8 cellular contexts compared by ENCODE assay signal in genomic region chr14:61561657-61562276, GRCh38.
A peak's percentile ranks its signal among the peaks of the same experiment; 100 is the strongest.
DNase-seq lines count a peak whose midpoint lies in the region; ATAC-seq and TF ChIP-seq lines count a peak whose summit lies in the region.

No MANE protein-coding gene starts in this region.

- H3K27ac ChIP-seq in psoas muscle: peak overlapping the region; percentile 83

- peaks cover 28% of the 10 kb centered on the region for H3K4me1 ChIP-seq in psoas muscle

- 52 to 57% (median 55%) methylated on average over 8 of the region's 8 CpGs for WGBS in psoas muscle, 3 donors

- peak; percentile 65 for ATAC-seq in SK-N-SH treated with all-trans-retinoic acid at 6 μM for 48 hours
- ATAC-seq in psoas muscle: peak; percentile 72 to 85 (median 81)
- ATAC-seq in GM21515 (IDR thresholded peaks at IDR 0.05; ENCODE audit: unreplicated experiment): no peak

- DNase-seq in HCEC 1CT: peak; percentile 100
- peak; percentile 98 to 99 for DNase-seq in foreskin fibroblast
- peak; percentile 76 to 78 for DNase-seq in psoas muscle
- DNase-seq in OCI-M2 (lab: John Stamatoyannopoulos, UW; ENCODE audit: unreplicated experiment): no peak
- no peak for DNase-seq in cerebellar cortex (ENCODE audit: low spot score)
- DNase-seq in occipital lobe (lab: John Stamatoyannopoulos, UW): no peak

- H3K9me3 ChIP-seq in psoas muscle: no peaks in the 10 kb centered on the region

- H3K27me3 ChIP-seq in psoas muscle (ENCODE audit: insufficient read depth in 3 of 3, low read length in 2 of 3): no peaks in the 10 kb centered on the region

- TF ChIP-seq CTCF in foreskin fibroblast (IDR thresholded peaks at IDR 0.05; ENCODE audit: low read depth, low read length) (no peak), psoas muscle (IDR thresholded peaks at IDR 0.05) (no peak)

- no peaks in the 10 kb centered on the region for H3K36me3 ChIP-seq in psoas muscle (ENCODE audit: insufficient read depth in 1 of 2, low read depth in 1 of 2)

- H3K4me3 ChIP-seq in foreskin fibroblast (ENCODE audit: low read depth in 1 of 2, low read length in 2 of 2): no peak overlapping the region
- no peak overlapping the region for H3K4me3 ChIP-seq in psoas muscle

- intact Hi-C loops in psoas muscle (cut with DNase I): loop anchor here in 1 of 2 donors (5.0 kb wide), 1 partner anchor 84 kb away; no protein-coding TSS in a partner anchor

TF ChIP-seq in SK-N-SH treated with all-trans-retinoic acid at 6 μM for 48 hours, 23 proteins besides CTCF, POLR2A, EP300 and RAD21:
- TF ChIP-seq TSHZ2 (CRISPR knock-in tag; IDR thresholded peaks at IDR 0.05) (peak; percentile 60), ZNF70 (CRISPR knock-in tag; IDR thresholded peaks at IDR 0.05) (no peak), ZFP30 (CRISPR knock-in tag; IDR thresholded peaks at IDR 0.05) (no peak), CREB5 (CRISPR knock-in tag; IDR thresholded peaks at IDR 0.05; ENCODE audit: low read depth) (no peak), TCF4 (CRISPR knock-in tag; IDR thresholded peaks at IDR 0.05; ENCODE audit: borderline replicate concordance) (no peak), ZFP3 (CRISPR knock-in tag; IDR thresholded peaks at IDR 0.05) (peak; percentile 77), CSRNP3 (CRISPR knock-in tag; IDR thresholded peaks at IDR 0.05) (no peak), RARB (CRISPR knock-in tag; IDR thresholded peaks at IDR 0.05) (no peak), PATZ1 (CRISPR knock-in tag; IDR thresholded peaks at IDR 0.05; ENCODE audit: borderline replicate concordance) (no peak; the same call in 1 of the 2 replicates), OSR1 (CRISPR knock-in tag; IDR thresholded peaks at IDR 0.05) (peak; percentile 89; the same call in 1 of the 2 replicates), CSDC2 (CRISPR knock-in tag; IDR thresholded peaks at IDR 0.05) (peak; percentile 97), TOX (CRISPR knock-in tag; IDR thresholded peaks at IDR 0.05; ENCODE audit: borderline replicate concordance) (no peak), POU6F1 (CRISPR knock-in tag; IDR thresholded peaks at IDR 0.05; ENCODE audit: borderline replicate concordance, low read depth) (no peak), SNAI2 (CRISPR knock-in tag; IDR thresholded peaks at IDR 0.05) (peak; percentile 81; the same call in 1 of the 2 replicates), PPARA (CRISPR knock-in tag; IDR thresholded peaks at IDR 0.05; ENCODE audit: borderline replicate concordance) (no peak), ESRRG (CRISPR knock-in tag; IDR thresholded peaks at IDR 0.05) (no peak), ZC3H10 (CRISPR knock-in tag; IDR thresholded peaks at IDR 0.05) (no peak), ZNF8 (CRISPR knock-in tag; IDR thresholded peaks at IDR 0.05) (no peak), ISL1 (CRISPR knock-in tag; IDR thresholded peaks at IDR 0.05) (peak; percentile 73), BACH2 (CRISPR knock-in tag; IDR thresholded peaks at IDR 0.05; ENCODE audit: borderline replicate concordance) (no peak), ARNTL (CRISPR knock-in tag; IDR thresholded peaks at IDR 0.05; ENCODE audit: borderline replicate concordance, low read depth) (no peak), GLIS3 (CRISPR knock-in tag; IDR thresholded peaks at IDR 0.05) (0 out of 2 replicates have a peak, but pooled peaks have one; percentile 5), ZNF565 (CRISPR knock-in tag; conservative IDR thresholded peaks at IDR 0.05; ENCODE audit: low read depth) (no peak)

Comparison
In these comparisons a context has a peak if more than half of its experiments do, and no peak if none do; other contexts are left out.
1. DNase-seq: peak in HCEC 1CT (single experiment), foreskin fibroblast (2 of 2) and psoas muscle (2 of 2); none in OCI-M2 (single experiment), cerebellar cortex (single experiment) and occipital lobe (single experiment).